8 cellular contexts compared by ENCODE assay signal in the genomic region with DNA sequence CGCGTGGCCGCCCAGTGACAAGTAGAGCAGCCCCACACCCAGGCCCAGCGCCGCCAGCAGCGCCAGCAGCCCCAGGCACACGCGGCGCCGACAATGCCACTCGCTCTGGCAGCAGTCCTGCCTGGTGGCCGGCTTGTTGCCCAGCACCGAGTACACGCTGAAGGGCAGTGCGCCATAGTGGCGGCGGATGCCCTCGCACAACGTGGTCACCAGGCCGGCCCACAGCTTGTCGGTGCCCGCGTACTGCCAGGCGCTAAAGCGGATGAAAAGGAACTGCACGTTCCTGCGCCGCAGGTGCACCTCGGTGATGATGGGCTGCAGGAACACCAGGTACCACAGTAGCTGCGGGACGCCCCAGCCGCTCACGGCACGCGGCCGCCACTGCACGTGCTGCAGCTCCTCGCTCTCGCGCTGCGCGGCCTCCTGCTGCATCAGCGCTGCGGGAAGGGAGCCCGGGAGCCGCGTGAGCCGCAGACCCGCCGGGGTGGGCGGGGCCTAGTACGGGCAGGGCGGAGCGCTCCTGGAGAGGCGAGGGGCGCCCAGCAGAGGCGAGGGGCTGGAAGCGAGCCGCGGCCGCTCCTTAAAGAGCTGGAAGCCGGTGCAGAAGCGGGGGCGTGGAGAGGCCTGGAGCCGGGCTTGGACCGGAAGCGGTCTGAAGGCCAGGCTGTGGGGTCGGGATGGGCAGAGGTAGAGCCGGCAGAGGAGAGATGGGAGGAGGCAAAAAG. TPM values are rescaled to one million over a fixed set of nuclear protein-coding genes. Genes with fewer than 3 reads are reported as not detected.
DNase-seq lines count a peak whose midpoint lies in the region; ATAC-seq and TF ChIP-seq lines count a peak whose summit lies in the region.

No MANE protein-coding gene starts in this region.

- ATAC-seq in T-cell (replicated peaks in 1 of 4) (peak; percentile 35 to 48 (median 42)), GM21447 (IDR thresholded peaks at IDR 0.05; ENCODE audit: unreplicated experiment) (no peak), GM18505 (IDR thresholded peaks at IDR 0.05; ENCODE audit: unreplicated experiment) (no peak)

- TF ChIP-seq CTCF in kidney epithelial cell (IDR thresholded peaks at IDR 0.05; ENCODE audit: insufficient read depth, low read length, poor library complexity, severe bottlenecking), result no peak

- POLR2A ChIA-PET in T-cell (lab: Charles Lee), result interaction anchor here in 1 of 2 donors (0.7 to 0.8 kb wide), 2 partner anchors 24 to 1721 kb away, joined by 3 read pairs; partner anchors contain the start of gene TRAPPC6A

- H3K4me3 Mint-ChIP-seq in T-cell, result peak overlapping the region; percentile 78 to 84 (median 80)

- peaks cover 9 to 26% of the 10 kb centered on the region in 2 donors for H3K27me3 Mint-ChIP-seq in T-cell

- DNase-seq in ELF-1 (ENCODE audit: low read depth, low spot score) (peak; percentile 79), T-cell (peak in 17 of 34 experiments; percentile 11 to 38 (median 25)), kidney epithelial cell (ENCODE audit: low read depth) (no peak), retina (no peak)
- DNase-seq in central memory CD4-positive, alpha-beta T cell, result peak; percentile 31
- peak; percentile 16 to 34 for DNase-seq in stimulated activated CD4-positive, alpha-beta T cell treated with anti-CD3 and anti-CD28 coated beads, Interleukin-2, amount 100 ng/mL, for 48 hours

- H3K27me3 ChIP-seq in kidney epithelial cell (ENCODE audit: control insufficient read depth, insufficient read depth, low read length), result peaks cover 46% of the 10 kb centered on the region

- peak overlapping the region; percentile 16 for H3K4me3 ChIP-seq in kidney epithelial cell (ENCODE audit: low read depth, low read length)

- peaks cover 23 to 32% (median 32%) of the 10 kb centered on the region in 3 donors for H3K4me1 Mint-ChIP-seq in T-cell

- H3K9me3 Mint-ChIP-seq in T-cell, result no peaks in the 10 kb centered on the region

- H3K36me3 ChIP-seq in kidney epithelial cell (ENCODE audit: control insufficient read depth, insufficient read depth, low read length), result no peaks in the 10 kb centered on the region

- CTCF ChIA-PET in T-cell (lab: Charles Lee), result no interaction called here

- no peak for TF ChIP-seq POLR2A in GM18505 (IDR thresholded peaks at IDR 0.05; ENCODE audit: borderline replicate concordance, extremely low read depth, insufficient read depth, insufficient read length)

- no peaks in the 10 kb centered on the region for H3K36me3 Mint-ChIP-seq in T-cell

- no peak overlapping the region for H3K27ac Mint-ChIP-seq in T-cell

RNA-seq across cellular contexts. Expression of gene NKPD1, which starts 7.3 kb away (rescaled TPM):
- total RNA-seq in T-cell (1 to 10 TPM in 4 of 5 donors, under 1 TPM in 1; 0.95 to 1.3 (median 1.2) TPM), kidney epithelial cell (0.07 and 0.46 TPM in 2 replicates)

RNA-seq across cellular contexts. Expression of gene TRAPPC6A, which starts 24.5 kb away (rescaled TPM):
- total RNA-seq in T-cell, result 10 to 100 TPM; 53.9 to 92.4 (median 73.7) TPM
- total RNA-seq in kidney epithelial cell, result 33.8 and 36.4 TPM in 2 replicates

RNA-seq across cellular contexts. Expression of gene BLOC1S3, which starts 25.1 kb away (rescaled TPM):
- total RNA-seq in T-cell (10 to 100 TPM; 14.9 to 36.2 (median 32.8) TPM), kidney epithelial cell (21.9 and 25.0 TPM in 2 replicates)

Comparison
In these comparisons a context has a peak if more than half of its experiments do, and no peak if none do; other contexts are left out.
1. DNase-seq: peak in ELF-1 (single experiment), central memory CD4-positive, alpha-beta T cell (single experiment) and stimulated activated CD4-positive, alpha-beta T cell treated with anti-CD3 and anti-CD28 coated beads, Interleukin-2, amount 100 ng/mL, for 48 hours (2 of 2); none in kidney epithelial cell (single experiment) and retina (single experiment).
2. ATAC-seq: peak in T-cell (4 of 4); none in GM21447 (single experiment) and GM18505 (single experiment).